Comparison of ENCODE assay signal across 8 cellular contexts in genomic region chr6:41470341-41471063, GRCh38.
DNase-seq lines count a peak whose midpoint lies in the region; FAIRE-seq and TF ChIP-seq lines count a peak whose summit lies in the region.

No MANE protein-coding gene starts in this region.

- H3K27ac ChIP-seq in parathyroid adenoma = no peak overlapping the region

- TF ChIP-seq CTCF in fibroblast of pulmonary artery (IDR thresholded peaks at IDR 0.05; ENCODE audit: low read length, missing control alignments) (no peak), parathyroid adenoma (IDR thresholded peaks at IDR 0.05) (no peak), D721Med (IDR thresholded peaks at IDR 0.05; ENCODE audit: insufficient read depth, missing control alignments) (no peak)

- H3K36me3 ChIP-seq in parathyroid adenoma (ENCODE audit: control insufficient read depth, insufficient read depth, low read length) = no peaks in the 10 kb centered on the region

- no peaks in the 10 kb centered on the region for H3K4me1 ChIP-seq in parathyroid adenoma

- H3K4me2 ChIP-seq in parathyroid adenoma (ENCODE audit: low read length) = no peak overlapping the region

- FAIRE-seq in D721Med (lab: Jason Lieb, UNC) = no peak

- no peaks in the 10 kb centered on the region for H3K9me3 ChIP-seq in parathyroid adenoma (ENCODE audit: control insufficient read depth, low read length)

- H3K79me2 ChIP-seq in parathyroid adenoma = no peaks in the 10 kb centered on the region

- DNase-seq in DMS153 treated with DMSO at 0.1 percent for 48 hours (lab: John Stamatoyannopoulos, UW; ENCODE audit: unreplicated experiment) (peak; percentile 26), RPMI7951 (ENCODE audit: low read depth) (peak; percentile 77), fibroblast of pulmonary artery (ENCODE audit: low read depth) (peak; percentile 63), NCI-H1930 (lab: John Stamatoyannopoulos, UW) (no peak), RPMI8226 (no peak), globus pallidus (ENCODE audit: low spot score) (no peak), D721Med (ENCODE audit: insufficient read length, low spot score) (no peak)

- H3K27me3 ChIP-seq in parathyroid adenoma (ENCODE audit: control insufficient read depth, insufficient read depth, low read length) = no peaks in the 10 kb centered on the region

- H3K9ac ChIP-seq in parathyroid adenoma = no peak overlapping the region

- no peak overlapping the region for H3K4me3 ChIP-seq in fibroblast of pulmonary artery (replicated peaks; ENCODE audit: low read depth, low read length)
- no peak overlapping the region for H3K4me3 ChIP-seq in parathyroid adenoma (ENCODE audit: low read depth, low read length)

- H2AFZ ChIP-seq in parathyroid adenoma = peak overlapping the region; percentile 25

Comparison
In these comparisons a context has a peak if more than half of its experiments do, and no peak if none do; other contexts are left out.
1. DNase-seq: peak in DMS153 treated with DMSO at 0.1 percent for 48 hours (single experiment), RPMI7951 (single experiment) and fibroblast of pulmonary artery (single experiment); none in NCI-H1930 (0 of 2), RPMI8226 (single experiment), globus pallidus (single experiment) and D721Med (single experiment).